ENCODE assay signal across 13 cellular contexts in the genomic region with DNA sequence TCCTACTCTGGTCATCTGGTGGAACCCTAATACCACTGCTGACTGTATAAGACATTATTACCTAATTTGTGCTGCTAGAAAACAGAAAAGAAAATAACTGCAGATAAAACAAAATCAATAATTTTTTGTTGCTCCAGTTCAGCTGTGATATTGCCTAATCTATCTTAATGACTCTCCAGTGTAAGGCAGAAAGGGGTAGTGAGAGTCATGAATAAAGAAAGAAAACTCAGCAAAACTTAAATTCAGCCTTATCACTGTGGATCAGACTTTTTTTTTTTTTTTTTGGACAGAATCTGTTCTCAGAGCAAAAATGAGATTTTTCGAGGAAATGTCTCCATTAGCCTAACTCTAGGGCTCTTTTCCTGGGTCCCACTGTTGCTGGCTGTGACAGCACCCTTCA. TPM values are rescaled to one million over a fixed set of nuclear protein-coding genes. Genes with fewer than 3 reads are reported as not detected.
A peak's percentile ranks its signal among the peaks of the same experiment; 100 is the strongest.
DNase-seq lines count a peak whose midpoint lies in the region; ATAC-seq and TF ChIP-seq lines count a peak whose summit lies in the region.
"Had no signal": no experiment of that assay in that cellular context is flagged by ENCODE, and none has a peak within 500 bp of the region (broad histone marks: within the 10 kb centered on the region; RNA-seq: fewer than 3 reads in every experiment).

No MANE protein-coding gene starts in this region.

- peak overlapping the region; percentile 50 for H3K4me3 Mint-ChIP-seq in T-helper 1 cell treated with Interleukin-12 subunit alpha and Interleukin-12 subunit beta and Interleukin-4 antibody, amounts not matched to agents 30 μg/mL and 1 μg/mL, for 36 hours
- H3K4me3 Mint-ChIP-seq in IgD-negative memory B cell (peak overlapping the region; percentile 81 to 97 (median 92)), T-cell (peak overlapping the region; percentile 90 to 96 (median 90)), memory B cell (peak overlapping the region; percentile 99)

- DNase-seq in T-helper 1 cell (no peak), T-cell (no peak), memory B cell (ENCODE audit: low spot score in 2 of 2) (no peak), NCI-H226 (no peak), heart left ventricle (no peak)
- DNase-seq: 8988T, Caco-2, NCI-H2171 treated with DMSO at 0.1 percent for 48 hours, testis had no signal

- intact Hi-C loops in heart left ventricle (cut with DNase I), result no loop called here

- peaks cover 20% of the 10 kb centered on the region for H3K9me3 Mint-ChIP-seq in T-helper 1 cell treated with Interleukin-12 subunit alpha and Interleukin-12 subunit beta and Interleukin-4 antibody, amounts not matched to agents 30 μg/mL and 1 μg/mL, for 36 hours
- H3K9me3 Mint-ChIP-seq in IgD-negative memory B cell (peaks cover 0 to 9% (median 3%) of the 10 kb centered on the region in 3 donors), T-cell (peaks cover 4 to 12% (median 7%) of the 10 kb centered on the region in 3 donors), memory B cell (no peaks in the 10 kb centered on the region)

- H3K36me3 Mint-ChIP-seq in T-helper 1 cell treated with Interleukin-12 subunit alpha and Interleukin-12 subunit beta and Interleukin-4 antibody, amounts not matched to agents 30 μg/mL and 1 μg/mL, for 36 hours (ENCODE audit: low read depth), result peaks cover 34% of the 10 kb centered on the region
- H3K36me3 Mint-ChIP-seq in IgD-negative memory B cell (peaks cover 4% of the 10 kb centered on the region), T-cell (peaks cover 27% of the 10 kb centered on the region), memory B cell (peaks cover 24% of the 10 kb centered on the region)

- ATAC-seq in T-cell (replicated peaks in 1 of 4) (no peak), memory B cell (ENCODE audit: low read depth) (no peak), GM18498 (IDR thresholded peaks at IDR 0.05; ENCODE audit: unreplicated experiment) (no peak), heart left ventricle (no peak)
- ATAC-seq: HCT116 had no signal

- peak overlapping the region in 1 of 12 donors; percentile 91 for H3K27ac ChIP-seq in heart left ventricle
- H3K27ac ChIP-seq: testis had no signal

- peak overlapping the region; percentile 71 for H3K27ac Mint-ChIP-seq in T-helper 1 cell treated with Interleukin-12 subunit alpha and Interleukin-12 subunit beta and Interleukin-4 antibody, amounts not matched to agents 30 μg/mL and 1 μg/mL, for 36 hours
- peak overlapping the region in 1 of 3 donors; percentile 76 for H3K27ac Mint-ChIP-seq in IgD-negative memory B cell
- H3K27ac Mint-ChIP-seq in T-cell, result peak overlapping the region in 1 of 2 donors; percentile 36
- H3K27ac Mint-ChIP-seq in memory B cell, result no peak overlapping the region

- H3K27me3 Mint-ChIP-seq in T-helper 1 cell treated with Interleukin-12 subunit alpha and Interleukin-12 subunit beta and Interleukin-4 antibody, amounts not matched to agents 30 μg/mL and 1 μg/mL, for 36 hours (ENCODE audit: low read depth), result peaks cover 19% of the 10 kb centered on the region
- H3K27me3 Mint-ChIP-seq in IgD-negative memory B cell, result no peaks in the 10 kb centered on the region
- H3K27me3 Mint-ChIP-seq in T-cell, result peaks cover 0 to 3% of the 10 kb centered on the region in 2 donors
- H3K27me3 Mint-ChIP-seq in memory B cell, result peaks cover 1% of the 10 kb centered on the region

- H3K4me3 ChIP-seq in heart left ventricle, result no peak overlapping the region

- TF ChIP-seq CTCF in heart left ventricle (IDR thresholded peaks at IDR 0.05), result no peak

- no peak for TF ChIP-seq POLR2A in heart left ventricle (IDR thresholded peaks at IDR 0.05)

- peaks cover 0 to 32% (median 16%) of the 10 kb centered on the region in 9 donors for H3K27me3 ChIP-seq in heart left ventricle
- H3K27me3 ChIP-seq: testis had no signal

- WGBS in heart left ventricle, 4 donors, result 52 to 69% (median 63%) methylated on average over 1 of the region's 1 CpG

- POLR2A ChIA-PET in T-cell (lab: Charles Lee), result no interaction called here

- peaks cover 0 to 35% (median 0%) of the 10 kb centered on the region in 12 donors for H3K4me1 ChIP-seq in heart left ventricle
- H3K4me1 ChIP-seq: Caco-2, testis had no signal

- H3K36me3 ChIP-seq in heart left ventricle, result no peaks in the 10 kb centered on the region

- CTCF ChIA-PET in T-cell (lab: Charles Lee), result no interaction called here

- H3K9me3 ChIP-seq in heart left ventricle, result peaks cover 0 to 22% (median 5%) of the 10 kb centered on the region in 12 donors
- H3K9me3 ChIP-seq: testis had no signal

- H3K4me1 Mint-ChIP-seq in T-helper 1 cell treated with Interleukin-12 subunit alpha and Interleukin-12 subunit beta and Interleukin-4 antibody, amounts not matched to agents 30 μg/mL and 1 μg/mL, for 36 hours (ENCODE audit: low read depth), result peaks cover 32% of the 10 kb centered on the region
- H3K4me1 Mint-ChIP-seq in IgD-negative memory B cell (peaks cover 23 to 29% (median 28%) of the 10 kb centered on the region in 3 donors), T-cell (peaks cover 40 to 44% (median 41%) of the 10 kb centered on the region in 3 donors), memory B cell (peaks cover 27% of the 10 kb centered on the region)

RNA-seq across cellular contexts. Expression of a gene that starts 1.1 kb away (rescaled TPM):
- polyA plus RNA-seq in IgD-negative memory B cell (114 TPM), heart left ventricle (1 to 10 TPM in 1 of 2 donors, under 1 TPM in 1; 0.80 to 1.4 TPM)
- total RNA-seq in T-cell (100 to 1,000 TPM; 168 to 303 (median 197) TPM), heart left ventricle (10 to 100 TPM in 2 of 9 donors, 1 to 10 TPM in 7; 1.6 to 59.5 (median 4.6) TPM)

RNA-seq across cellular contexts. Expression of a gene that starts 52.4 kb away (rescaled TPM):
- polyA plus RNA-seq in IgD-negative memory B cell (7.9 TPM), heart left ventricle (1 to 10 TPM; 2.2 to 6.7 TPM)
- total RNA-seq in T-cell (10 to 100 TPM in 4 of 5 donors, 1 to 10 TPM in 1; 3.2 to 13.8 (median 11.9) TPM), heart left ventricle (1 to 10 TPM; 3.3 to 7.0 (median 5.0) TPM)
